9 cellular contexts compared by ENCODE assay signal in the genomic region with DNA sequence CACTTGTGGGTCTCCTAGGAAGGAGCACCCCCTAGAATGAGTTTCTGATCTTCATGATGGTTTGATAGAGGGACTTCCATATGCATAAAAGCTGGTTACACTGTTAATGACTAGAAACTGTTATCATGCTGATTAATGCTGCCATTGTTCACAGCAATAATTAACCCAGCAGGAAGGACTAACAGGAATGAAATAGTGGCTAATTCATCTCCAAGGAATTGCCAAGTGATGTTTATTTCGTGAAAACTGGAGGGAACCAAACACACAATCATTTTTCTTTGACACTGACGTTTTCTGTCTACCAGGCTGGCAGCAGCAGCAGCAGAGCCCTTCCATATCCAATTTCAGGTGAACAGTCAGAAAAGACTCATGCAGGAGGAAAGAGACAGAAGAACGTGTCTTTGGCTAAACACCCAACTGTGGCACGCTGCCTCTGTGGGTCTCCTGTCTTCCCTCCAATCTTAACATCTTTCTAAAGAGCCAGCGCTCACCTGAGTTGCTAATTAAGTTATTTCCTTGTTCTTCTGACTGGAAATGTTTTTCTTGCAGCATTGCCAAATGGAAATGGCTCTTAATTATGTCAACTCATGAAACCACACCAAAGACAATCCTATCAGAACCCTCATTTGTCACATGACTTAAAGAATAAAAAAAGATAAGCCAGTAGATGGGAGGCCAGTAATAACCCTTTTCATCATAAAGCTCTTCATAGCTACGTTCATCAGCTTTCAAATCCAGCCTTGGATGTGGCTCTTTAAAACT.
"Had no signal": no experiment of that assay in that cellular context is flagged by ENCODE, and none has a peak within 500 bp of the region (broad histone marks: within the 10 kb centered on the region; RNA-seq: fewer than 3 reads in every experiment).

No MANE protein-coding gene starts in this region.

- H3K4me1 ChIP-seq: HAP-1 had no signal

- H3K27ac ChIP-seq: KMS-11 had no signal

- H3K9me3 ChIP-seq: HAP-1 had no signal

- H3K36me3 ChIP-seq: HAP-1 had no signal

- H3K4me3 ChIP-seq: GM23338, HAP-1 had no signal

- FAIRE-seq: H1, H54, HepG2 had no signal

- DNase-seq: Karpas-422, KBM-7 had no signal

- ATAC-seq: GM23338, HCT116, HepG2 had no signal
